Comparison of ENCODE assay signal across 8 cellular contexts in the genomic region with DNA sequence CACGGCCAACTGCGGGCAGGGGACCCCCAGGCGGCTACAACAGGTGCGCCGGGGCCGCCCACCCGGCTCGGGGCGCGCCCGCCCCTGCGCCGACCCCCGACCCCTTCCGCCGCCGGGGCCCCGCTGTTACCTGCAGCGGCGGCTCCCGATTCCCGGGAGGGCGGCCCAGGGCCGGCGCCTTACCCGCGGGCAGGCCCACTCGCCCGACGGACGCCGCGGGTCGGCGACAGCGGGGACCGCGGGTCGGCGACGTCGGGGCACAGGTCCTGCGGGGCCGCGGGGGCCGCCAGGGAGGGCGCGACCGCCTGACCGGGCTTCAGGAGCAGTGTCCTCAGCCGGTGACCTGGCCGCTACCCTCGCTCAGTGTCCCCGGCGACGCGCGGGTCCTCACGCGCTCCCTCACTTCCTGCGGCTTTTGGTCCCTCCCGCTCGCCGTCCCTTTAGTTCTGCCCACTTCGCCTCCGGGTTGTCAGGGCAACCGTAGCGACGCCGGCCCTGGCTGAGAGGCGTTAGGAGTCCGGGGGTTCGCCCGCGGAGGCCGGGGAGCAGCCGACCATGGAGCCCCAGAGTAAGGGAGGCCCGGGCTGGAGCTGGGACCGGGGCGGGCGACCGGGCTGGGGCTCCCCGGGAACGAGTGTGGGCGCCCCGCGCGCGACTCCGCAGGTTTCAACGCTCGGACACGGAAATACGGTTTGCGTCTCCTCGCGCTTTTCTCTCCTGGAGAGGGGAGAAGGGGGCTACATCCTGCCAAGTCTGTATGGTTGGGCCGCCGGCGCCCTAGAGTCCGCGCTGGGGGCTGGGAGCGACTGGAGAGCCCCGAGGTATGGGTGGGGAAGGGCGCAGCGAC. TPM values are rescaled to one million over a fixed set of nuclear protein-coding genes. Genes with fewer than 3 reads are reported as not detected.
DNase-seq lines count a peak whose midpoint lies in the region; ATAC-seq and TF ChIP-seq lines count a peak whose summit lies in the region.
"Not testable (repeated sequence)": the region's sequence is repeated elsewhere in the genome, so short reads cannot be mapped to it uniquely, and the experiment has no call there.

A gene with protein sequence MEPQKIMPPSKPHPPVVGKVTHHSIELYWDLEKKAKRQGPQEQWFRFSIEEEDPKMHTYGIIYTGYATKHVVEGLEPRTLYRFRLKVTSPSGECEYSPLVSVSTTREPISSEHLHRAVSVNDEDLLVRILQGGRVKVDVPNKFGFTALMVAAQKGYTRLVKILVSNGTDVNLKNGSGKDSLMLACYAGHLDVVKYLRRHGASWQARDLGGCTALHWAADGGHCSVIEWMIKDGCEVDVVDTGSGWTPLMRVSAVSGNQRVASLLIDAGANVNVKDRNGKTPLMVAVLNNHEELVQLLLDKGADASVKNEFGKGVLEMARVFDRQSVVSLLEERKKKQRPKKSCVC (plus strand): TSS at position 477 of the 847 bp plus-strand sequence. CDS start 79 bp downstream, at position 556.

- H3K27me3 ChIP-seq in smooth muscle cell (ENCODE audit: low read depth) = not testable (repeated sequence)

- not testable (repeated sequence) for H4K20me1 ChIP-seq in smooth muscle cell (ENCODE audit: low read depth)

- not testable (repeated sequence) for H3K36me3 ChIP-seq in smooth muscle cell (ENCODE audit: low read depth)

- peak; percentile 64 for ATAC-seq in GM18873 (IDR thresholded peaks at IDR 0.05; ENCODE audit: low FRiP score, unreplicated experiment)
- peak; percentile 78 for ATAC-seq in HG03097 (IDR thresholded peaks at IDR 0.05; ENCODE audit: low FRiP score, unreplicated experiment)

- in situ Hi-C loops in ACHN (cut with HindIII; ENCODE audit: low pct_ligation_motif_present, low pct_unique_long_range_greater_than_20kb, low sequenced_read_pairs) = not testable (repeated sequence)

- peak within 1 kb of the TSS; percentile 86 for H3K4me3 ChIP-seq in smooth muscle cell

- H3K4me1 ChIP-seq in smooth muscle cell (ENCODE audit: low read depth) = not testable (repeated sequence)

- DNase-seq in ACHN = peak; percentile 89
- peak; percentile 55 for DNase-seq in NCI-H226
- peak; percentile 62 to 76 for DNase-seq in activated CD4-positive, alpha-beta T cell treated with anti-CD3 and anti-CD28 coated beads for 24 hours (ENCODE audit: low read depth in 2 of 2)
- DNase-seq in cerebellum (ENCODE audit: low spot score) = peak; percentile 70
- DNase-seq in islet precursor cell = peak; percentile 92
- peak; percentile 38 for DNase-seq in smooth muscle cell (lab: John Stamatoyannopoulos, UW; ENCODE audit: unreplicated experiment)

- TF ChIP-seq CTCF in smooth muscle cell (IDR thresholded peaks at IDR 0.05; ENCODE audit: borderline replicate concordance, insufficient read depth, poor library complexity, severe bottlenecking) = not testable (repeated sequence)

- H2AFZ ChIP-seq in smooth muscle cell (ENCODE audit: low read depth) = peak within 1 kb of the TSS; percentile 94

- peak within 1 kb of the TSS; percentile 83 for H3K9ac ChIP-seq in smooth muscle cell (ENCODE audit: low read depth)

- WGBS in smooth muscle cell (ENCODE audit: low lambda C conversion rate) = 38% methylated on average over 95 of the region's 106 CpGs

- not testable (repeated sequence) for H3F3A ChIP-seq in smooth muscle cell (ENCODE audit: low read depth)

- H3K27ac ChIP-seq in smooth muscle cell (ENCODE audit: low read depth) = peak within 1 kb of the TSS; percentile 81

- H3K79me2 ChIP-seq in smooth muscle cell (ENCODE audit: low read depth) = peaks cover 35% of the 10 kb centered on the region

- peak within 1 kb of the TSS; percentile 91 for H3K4me2 ChIP-seq in smooth muscle cell

- not testable (repeated sequence) for H3K9me3 ChIP-seq in smooth muscle cell (replicated peaks; ENCODE audit: low read depth)

RNA-seq across cellular contexts. Expression of the gene that starts here (rescaled TPM):
- 4.4 TPM for total RNA-seq in cerebellum
- total RNA-seq in smooth muscle cell = 5.8 and 9.5 TPM in 2 replicates
- polyA plus RNA-seq in smooth muscle cell = 6.6 and 14.8 TPM in 2 replicates

Comparison
In these comparisons a context has a peak if more than half of its experiments do, and no peak if none do; other contexts are left out.
1. Peak in every context shown above with its lines: DNase-seq, ATAC-seq, H3K4me3 ChIP-seq and H3K27ac ChIP-seq.
2. DNase-seq: peak in every context shown above with its lines; median percentile 92 in islet precursor cell; 89 in ACHN; 70 in cerebellum; 69 in activated CD4-positive, alpha-beta T cell treated with anti-CD3 and anti-CD28 coated beads for 24 hours; 55 in NCI-H226; 38 in smooth muscle cell.